In genomic region chr6:79699606-79700005, GRCh38 we compare ENCODE assay signal across 24 cellular contexts.
"Had no signal": no experiment of that assay in that cellular context is flagged by ENCODE, and none has a peak within 500 bp of the region (broad histone marks: within the 10 kb centered on the region; RNA-seq: fewer than 3 reads in every experiment).

No MANE protein-coding gene starts in this region.

- H3K36me3 ChIP-seq: colonic mucosa, ovary, sigmoid colon, thoracic aorta had no signal

- H3K36me3 Mint-ChIP-seq: stimulated activated naive B cell treated with anti-CD40 and anti-IgM and Interleukin-4, amounts not matched to agents 10 μg/mL and 1 μg/mL and 100 μg/mL, for 72 hours had no signal

- FAIRE-seq: endothelial cell of umbilical vein, kidney had no signal

- H3K4me2 ChIP-seq: hepatocyte had no signal

- H3K27ac ChIP-seq: colonic mucosa, esophagus muscularis mucosa, foreskin keratinocyte, gastroesophageal sphincter, heart left ventricle, hepatocyte, ovary, psoas muscle, sigmoid colon, thoracic aorta, tibial nerve had no signal

- H3K9me3 ChIP-seq: colonic mucosa, esophagus muscularis mucosa, gastroesophageal sphincter, heart left ventricle, ovary, psoas muscle, sigmoid colon, thoracic aorta, tibial nerve had no signal

- DNase-seq: colonic mucosa; effector memory CD4-positive, alpha-beta T cell; foreskin keratinocyte; heart left ventricle; kidney; mammary epithelial cell; occipital lobe; ovary; posterior cingulate gyrus; psoas muscle; right cardiac atrium; sigmoid colon; stimulated activated CD4-positive, alpha-beta T cell treated with anti-CD3 and anti-CD28 coated beads, Interleukin-2, amount 100 ng/mL, for 24 hours; stimulated activated naive B cell treated with anti-CD40 and anti-IgM and Interleukin-4, amounts not matched to agents 10 μg/mL and 1 μg/mL and 100 μg/mL, for 72 hours had no signal

- ATAC-seq: foreskin keratinocyte; gastroesophageal sphincter; heart left ventricle; left lobe of liver; psoas muscle; right cardiac atrium; stimulated activated naive B cell treated with anti-CD40 and anti-IgM and Interleukin-4, amounts not matched to agents 10 μg/mL and 1 μg/mL and 100 μg/mL, for 72 hours had no signal

- H2AFZ ChIP-seq: hepatocyte had no signal

- H3K27me3 Mint-ChIP-seq: dendritic cell treated with granulocyte-macrophage colony-stimulating factor and Interleukin-4, amounts not matched to agents 40 ng/mL and 50 ng/mL, for 4 days; naive thymus-derived CD8-positive, alpha-beta T cell; stimulated activated naive B cell treated with anti-CD40 and anti-IgM and Interleukin-4, amounts not matched to agents 10 μg/mL and 1 μg/mL and 100 μg/mL, for 72 hours; stimulated activated naive CD8-positive, alpha-beta T cell treated with anti-CD3 and anti-CD28 coated beads, Interleukin-15, Interleukin-2, amounts not matched to agents 100 ng/mL and 50 ng/mL, for 24 hours had no signal

- H3K4me1 ChIP-seq: colonic mucosa, foreskin keratinocyte, gastroesophageal sphincter, sigmoid colon had no signal

- H3K4me3 ChIP-seq: colonic mucosa, esophagus muscularis mucosa, gastroesophageal sphincter, heart left ventricle, hepatocyte, ovary, psoas muscle, sigmoid colon, thoracic aorta, tibial nerve had no signal

- H3K27me3 ChIP-seq: colonic mucosa, esophagus muscularis mucosa, foreskin keratinocyte, gastroesophageal sphincter, heart left ventricle, hepatocyte, ovary, sigmoid colon, tibial nerve had no signal

- H3K9me3 Mint-ChIP-seq: dendritic cell treated with granulocyte-macrophage colony-stimulating factor and Interleukin-4, amounts not matched to agents 40 ng/mL and 50 ng/mL, for 4 days; naive thymus-derived CD8-positive, alpha-beta T cell; stimulated activated naive B cell treated with anti-CD40 and anti-IgM and Interleukin-4, amounts not matched to agents 10 μg/mL and 1 μg/mL and 100 μg/mL, for 72 hours had no signal

- H3K27ac Mint-ChIP-seq: dendritic cell treated with granulocyte-macrophage colony-stimulating factor and Interleukin-4, amounts not matched to agents 40 ng/mL and 50 ng/mL, for 4 days; stimulated activated naive B cell treated with anti-CD40 and anti-IgM and Interleukin-4, amounts not matched to agents 10 μg/mL and 1 μg/mL and 100 μg/mL, for 72 hours; stimulated activated naive CD8-positive, alpha-beta T cell treated with anti-CD3 and anti-CD28 coated beads, Interleukin-15, Interleukin-2, amounts not matched to agents 100 ng/mL and 50 ng/mL, for 24 hours had no signal

- H3K4me3 Mint-ChIP-seq: dendritic cell treated with granulocyte-macrophage colony-stimulating factor and Interleukin-4, amounts not matched to agents 40 ng/mL and 50 ng/mL, for 4 days; naive thymus-derived CD8-positive, alpha-beta T cell; stimulated activated naive B cell treated with anti-CD40 and anti-IgM and Interleukin-4, amounts not matched to agents 10 μg/mL and 1 μg/mL and 100 μg/mL, for 72 hours; stimulated activated naive CD8-positive, alpha-beta T cell treated with anti-CD3 and anti-CD28 coated beads, Interleukin-15, Interleukin-2, amounts not matched to agents 100 ng/mL and 50 ng/mL, for 24 hours had no signal

- H3K4me1 Mint-ChIP-seq: stimulated activated naive B cell treated with anti-CD40 and anti-IgM and Interleukin-4, amounts not matched to agents 10 μg/mL and 1 μg/mL and 100 μg/mL, for 72 hours had no signal
